Comparison of ENCODE assay signal across 8 cellular contexts in the genomic region with DNA sequence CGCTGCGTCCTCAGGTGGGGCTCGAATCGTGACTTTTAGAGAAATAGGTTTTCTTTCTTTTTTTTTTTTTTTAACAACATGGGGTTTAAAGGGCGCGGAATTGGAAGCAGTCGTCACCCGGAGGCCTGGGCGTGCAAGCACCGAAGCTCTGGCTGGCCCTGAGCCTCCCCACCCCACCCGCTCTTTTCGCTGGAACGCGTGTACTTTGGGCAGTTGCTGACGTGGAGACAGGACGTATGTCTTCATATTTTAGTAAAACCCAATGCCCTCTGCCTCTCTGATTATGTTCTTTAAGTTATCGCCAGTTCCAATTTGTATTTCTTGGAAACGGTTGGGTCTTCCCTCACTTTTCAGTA. TPM values are rescaled to one million over a fixed set of nuclear protein-coding genes. Genes with fewer than 3 reads are reported as not detected.
A peak's percentile ranks its signal among the peaks of the same experiment; 100 is the strongest.
DNase-seq lines count a peak whose midpoint lies in the region; ATAC-seq and TF ChIP-seq lines count a peak whose summit lies in the region.

No MANE protein-coding gene starts in this region.

- H3K4me2 ChIP-seq in neural progenitor cell = peak overlapping the region; percentile 91

- peak overlapping the region; percentile 87 to 98 (median 91) for H3K27ac Mint-ChIP-seq in CD4-positive, CD25-positive, alpha-beta regulatory T cell
- H3K27ac Mint-ChIP-seq in IgD-negative memory B cell = peak overlapping the region; percentile 97 to 98 (median 98)
- peak overlapping the region; percentile 95 for H3K27ac Mint-ChIP-seq in activated CD8-positive, alpha-beta T cell treated with anti-CD3 and anti-CD28 coated beads for 36 hours
- H3K27ac Mint-ChIP-seq in neural progenitor cell = peak overlapping the region; percentile 93

- H3K79me2 ChIP-seq in neural progenitor cell (ENCODE audit: low read depth) = peaks cover 17% of the 10 kb centered on the region

- H2AFZ ChIP-seq in neural progenitor cell (replicated peaks) = peak overlapping the region; percentile 71

- H3K36me3 Mint-ChIP-seq in CD4-positive, CD25-positive, alpha-beta regulatory T cell = no peaks in the 10 kb centered on the region
- H3K36me3 Mint-ChIP-seq in IgD-negative memory B cell (no peaks in the 10 kb centered on the region), neural progenitor cell (no peaks in the 10 kb centered on the region)
- peaks cover 15% of the 10 kb centered on the region for H3K36me3 Mint-ChIP-seq in activated CD8-positive, alpha-beta T cell treated with anti-CD3 and anti-CD28 coated beads for 36 hours (ENCODE audit: low read depth)

- H3K4me1 Mint-ChIP-seq in CD4-positive, CD25-positive, alpha-beta regulatory T cell = peaks cover 7 to 23% (median 16%) of the 10 kb centered on the region in 4 donors
- peaks cover 5 to 8% (median 6%) of the 10 kb centered on the region in 3 donors for H3K4me1 Mint-ChIP-seq in IgD-negative memory B cell
- peaks cover 13% of the 10 kb centered on the region for H3K4me1 Mint-ChIP-seq in activated CD8-positive, alpha-beta T cell treated with anti-CD3 and anti-CD28 coated beads for 36 hours (ENCODE audit: low read depth)
- H3K4me1 Mint-ChIP-seq in neural progenitor cell = peaks cover 12% of the 10 kb centered on the region

- no peaks in the 10 kb centered on the region for H3K9me3 ChIP-seq in CD4-positive, CD25-positive, alpha-beta regulatory T cell (ENCODE audit: control insufficient read depth in 2 of 2, low read length in 2 of 2)
- no peaks in the 10 kb centered on the region for H3K9me3 ChIP-seq in neural progenitor cell (ENCODE audit: low read depth)

- H3K9ac ChIP-seq in neural progenitor cell = peak overlapping the region; percentile 94

- H3K27me3 Mint-ChIP-seq in CD4-positive, CD25-positive, alpha-beta regulatory T cell = no peaks in the 10 kb centered on the region
- H3K27me3 Mint-ChIP-seq in IgD-negative memory B cell = no peaks in the 10 kb centered on the region
- H3K27me3 Mint-ChIP-seq in activated CD8-positive, alpha-beta T cell treated with anti-CD3 and anti-CD28 coated beads for 36 hours = no peaks in the 10 kb centered on the region
- H3K27me3 Mint-ChIP-seq in neural progenitor cell (ENCODE audit: insufficient read depth, low read depth) = peaks cover 4% of the 10 kb centered on the region

- no peaks in the 10 kb centered on the region for H3K36me3 ChIP-seq in CD4-positive, CD25-positive, alpha-beta regulatory T cell (ENCODE audit: control insufficient read depth, insufficient read depth, low read length)
- no peaks in the 10 kb centered on the region for H3K36me3 ChIP-seq in neural progenitor cell

- peaks cover 14% of the 10 kb centered on the region for H3F3A ChIP-seq in neural progenitor cell (ENCODE audit: low read depth)

- peaks cover 18% of the 10 kb centered on the region for H3K4me1 ChIP-seq in CD4-positive, CD25-positive, alpha-beta regulatory T cell (ENCODE audit: control insufficient read depth, insufficient read depth, low read length, poor library complexity, severe bottlenecking)
- H3K4me1 ChIP-seq in neural progenitor cell = peaks cover 5% of the 10 kb centered on the region

- intact Hi-C loops in activated CD8-positive, alpha-beta T cell treated with anti-CD3 and anti-CD28 coated beads for 36 hours (cut with micrococcal nuclease) = loop anchor here (5.0 kb wide), 1 partner anchor 75 kb away; a partner anchor contains a TSS

- peak overlapping the region; percentile 89 to 97 (median 94) for H3K4me3 Mint-ChIP-seq in CD4-positive, CD25-positive, alpha-beta regulatory T cell
- H3K4me3 Mint-ChIP-seq in IgD-negative memory B cell (peak overlapping the region; percentile 95 to 99 (median 97)), neural progenitor cell (peak overlapping the region; percentile 96)
- H3K4me3 Mint-ChIP-seq in activated CD8-positive, alpha-beta T cell treated with anti-CD3 and anti-CD28 coated beads for 36 hours = peak overlapping the region; percentile 91

- no peak for TF ChIP-seq CTCF in activated CD8-positive, alpha-beta T cell treated with anti-CD3 and anti-CD28 coated beads for 36 hours (IDR thresholded peaks at IDR 0.05)
- TF ChIP-seq CTCF in fibroblast of the aortic adventitia (IDR thresholded peaks at IDR 0.05; ENCODE audit: insufficient read depth, low read length) (no peak), neural progenitor cell (IDR thresholded peaks at IDR 0.05) (no peak)

- H3K27ac ChIP-seq in CD4-positive, CD25-positive, alpha-beta regulatory T cell (ENCODE audit: insufficient read depth, low read length, poor library complexity, severe bottlenecking) = peak overlapping the region; percentile 82
- H3K27ac ChIP-seq in neural progenitor cell = no peak overlapping the region

- H4K20me1 ChIP-seq in neural progenitor cell (ENCODE audit: low read depth) = no peaks in the 10 kb centered on the region

- peak overlapping the region; percentile 87 for H3K4me3 ChIP-seq in CD4-positive, CD25-positive, alpha-beta regulatory T cell (ENCODE audit: low read depth, low read length)
- H3K4me3 ChIP-seq in fibroblast of the aortic adventitia (ENCODE audit: low read depth, low read length) (peak overlapping the region; percentile 90), neural progenitor cell (peak overlapping the region; percentile 92)

- H3K27me3 ChIP-seq in CD4-positive, CD25-positive, alpha-beta regulatory T cell (ENCODE audit: control insufficient read depth, insufficient read depth, low read length) = no peaks in the 10 kb centered on the region
- H3K27me3 ChIP-seq in neural progenitor cell = no peaks in the 10 kb centered on the region

- CTCF ChIA-PET in activated CD8-positive, alpha-beta T cell treated with anti-CD3 and anti-CD28 coated beads for 36 hours (lab: Charles Lee) = interaction anchor here (1.6 to 2.7 kb wide), 5 partner anchors 42 to 318 kb away, joined by 3 to 14 read pairs (median 5); a partner anchor contains a TSS

- no peaks in the 10 kb centered on the region for H3K9me3 Mint-ChIP-seq in CD4-positive, CD25-positive, alpha-beta regulatory T cell
- H3K9me3 Mint-ChIP-seq in IgD-negative memory B cell (no peaks in the 10 kb centered on the region), neural progenitor cell (no peaks in the 10 kb centered on the region)
- H3K9me3 Mint-ChIP-seq in activated CD8-positive, alpha-beta T cell treated with anti-CD3 and anti-CD28 coated beads for 36 hours = no peaks in the 10 kb centered on the region

- ATAC-seq in CD4-positive, CD25-positive, alpha-beta regulatory T cell (ENCODE audit: low read depth in 2 of 2) = peak; percentile 8 to 10
- ATAC-seq in GM19438 (IDR thresholded peaks at IDR 0.05; ENCODE audit: low read depth, unreplicated experiment) = peak; percentile 10
- peak; percentile 51 for ATAC-seq in activated CD8-positive, alpha-beta T cell treated with anti-CD3 and anti-CD28 coated beads for 36 hours
- ATAC-seq in GM18873 (IDR thresholded peaks at IDR 0.05; ENCODE audit: low FRiP score, unreplicated experiment) = no peak

- POLR2A ChIA-PET in activated CD8-positive, alpha-beta T cell treated with anti-CD3 and anti-CD28 coated beads for 36 hours (lab: Charles Lee) = interaction anchor here (0.6 to 4.8 kb wide), 9 partner anchors 10 to 816 kb away, joined by 3 to 32 read pairs (median 4); a partner anchor contains a TSS

- peak in 1 of 3 donors; percentile 75 for DNase-seq in CD4-positive, CD25-positive, alpha-beta regulatory T cell
- DNase-seq in activated CD8-positive, alpha-beta T cell treated with anti-CD3 and anti-CD28 coated beads for 36 hours = peak; percentile 68
- DNase-seq in fibroblast of the aortic adventitia (ENCODE audit: low read depth) (peak; percentile 68), neural progenitor cell (ENCODE audit: low spot score) (no peak), GDM1 (lab: John Stamatoyannopoulos, UW) (no peak)

RNA-seq across cellular contexts. Expression of a gene that starts 0.6 kb away (rescaled TPM):
- total RNA-seq in CD4-positive, CD25-positive, alpha-beta regulatory T cell = 2.1 TPM
- polyA plus RNA-seq in CD4-positive, CD25-positive, alpha-beta regulatory T cell = 1 to 10 TPM; 2.7 to 8.8 (median 3.5) TPM
- polyA plus RNA-seq in IgD-negative memory B cell = 1.0 TPM
- 10 to 100 TPM; 11.5 to 13.6 TPM for total RNA-seq in activated CD8-positive, alpha-beta T cell treated with anti-CD3 and anti-CD28 coated beads for 36 hours
- 2.0 and 3.4 TPM in 2 replicates for total RNA-seq in fibroblast of the aortic adventitia (ENCODE audit: low replicate concordance)
- total RNA-seq in neural progenitor cell (ENCODE audit: low replicate concordance) = 4.8 and 6.7 TPM in 2 replicates

Comparison
In these comparisons a context has a peak if more than half of its experiments do, and no peak if none do; other contexts are left out.
1. DNase-seq: peak in activated CD8-positive, alpha-beta T cell treated with anti-CD3 and anti-CD28 coated beads for 36 hours (single experiment) and fibroblast of the aortic adventitia (single experiment); none in neural progenitor cell (single experiment) and GDM1 (single experiment).
2. Peak in every context shown above with its lines, with median percentiles within 50 percentile points of each other: H3K4me3 ChIP-seq, H3K27ac Mint-ChIP-seq and H3K4me3 Mint-ChIP-seq.